ENCODE assay signal across 9 cellular contexts in the genomic region with DNA sequence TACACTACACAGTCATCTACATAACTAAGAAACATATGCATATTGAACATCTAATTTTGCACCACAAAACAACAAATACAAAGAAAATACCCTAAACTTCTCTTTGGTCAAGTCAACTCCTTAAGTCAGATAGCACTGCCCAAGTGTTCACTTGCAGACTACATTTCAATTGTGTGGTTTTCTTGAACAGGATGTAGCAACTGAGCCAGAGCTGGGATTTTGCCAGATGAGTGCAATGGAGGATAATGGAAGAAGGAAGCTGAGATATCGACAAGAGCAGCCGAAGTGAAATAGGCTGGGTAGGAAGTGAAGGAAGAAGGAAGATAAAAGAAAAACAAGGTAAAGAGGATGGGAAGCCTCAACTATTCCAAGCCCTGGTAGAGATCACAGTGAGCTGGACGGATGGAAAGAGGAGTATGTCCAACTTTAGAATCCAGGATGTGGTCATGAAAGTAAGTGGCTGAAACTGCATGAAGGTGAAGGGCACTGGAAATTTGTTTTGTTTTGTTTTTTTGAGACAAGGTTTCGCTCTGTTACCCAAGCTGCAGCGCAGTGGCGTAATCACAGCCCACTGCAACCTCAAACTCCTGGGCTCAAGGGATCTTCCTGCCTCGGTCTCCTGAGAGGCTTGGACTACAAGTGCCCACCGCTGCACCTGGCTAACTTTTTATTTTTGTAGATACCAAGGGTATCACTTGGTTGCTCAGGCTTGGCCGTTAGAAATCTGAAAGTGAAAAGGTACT. TPM values are rescaled to one million over a fixed set of nuclear protein-coding genes. Genes with fewer than 3 reads are reported as not detected.
DNase-seq lines count a peak whose midpoint lies in the region; ATAC-seq and TF ChIP-seq lines count a peak whose summit lies in the region.
"Had no signal": no experiment of that assay in that cellular context is flagged by ENCODE, and none has a peak within 500 bp of the region (broad histone marks: within the 10 kb centered on the region; RNA-seq: fewer than 3 reads in every experiment).

No MANE protein-coding gene starts in this region.

- H3K9me3 ChIP-seq in breast epithelium, result no peaks in the 10 kb centered on the region
- H3K9me3 ChIP-seq in testis, result no peaks in the 10 kb centered on the region
- H3K9me3 ChIP-seq: gastrocnemius medialis had no signal

- H3K36me3 Mint-ChIP-seq in MCF 10A (ENCODE audit: insufficient read depth, unreplicated experiment), result peaks cover 17% of the 10 kb centered on the region

- CTCF ChIA-PET in MCF 10A (lab: Yijun Ruan, JAX), result interaction anchor here (0.6 to 1.3 kb wide), 11 partner anchors 10 to 491 kb away, joined by 3 to 6 read pairs (median 3); no protein-coding TSS in a partner anchor

- peak; percentile 11 for DNase-seq in MCF 10A (ENCODE audit: unreplicated experiment)
- DNase-seq in breast epithelium (ENCODE audit: low spot score in 2 of 2), result no peak
- DNase-seq in cardiac fibroblast (ENCODE audit: low read depth in 2 of 2), result peak; percentile 79 to 86
- peak; percentile 35 for DNase-seq in testis
- no peak for DNase-seq in NCI-H2196 treated with DMSO at 0.1 percent for 48 hours (lab: John Stamatoyannopoulos, UW; ENCODE audit: unreplicated experiment)
- no peak for DNase-seq in NCI-H345 (lab: John Stamatoyannopoulos, UW)
- DNase-seq in midbrain (lab: John Stamatoyannopoulos, UW), result no peak

- intact Hi-C loops in MCF 10A (cut with micrococcal nuclease) (loop anchor here (5.0 kb wide), 2 partner anchors 397 to 1067 kb away; partner anchors contain the start of gene TSC22D1), breast epithelium (cut with DNase I; ENCODE audit: low total_unique reads) (no loop called here), testis (cut with DNase I; ENCODE audit: low total_unique reads) (loop anchor here (10.0 kb wide), 1 partner anchor 499 kb away; no protein-coding TSS in a partner anchor)

- no peak overlapping the region for H3K27ac ChIP-seq in breast epithelium
- H3K27ac ChIP-seq in testis, result no peak overlapping the region

- no peaks in the 10 kb centered on the region for H3K27me3 ChIP-seq in breast epithelium
- no peaks in the 10 kb centered on the region for H3K27me3 ChIP-seq in testis
- H3K27me3 ChIP-seq: gastrocnemius medialis had no signal

- H3K4me1 ChIP-seq in breast epithelium (no peaks in the 10 kb centered on the region), testis (peaks cover 3% of the 10 kb centered on the region)

- 69 to 77% methylated on average over 9 of the region's 9 CpGs for WGBS in testis, 2 donors

- H3K4me3 ChIP-seq in breast epithelium (no peak overlapping the region), cardiac fibroblast (replicated peaks in 1 of 2; ENCODE audit: low read depth in 2 of 2, low read length in 2 of 2) (no peak overlapping the region), testis (no peak overlapping the region)
- H3K4me3 ChIP-seq: gastrocnemius medialis had no signal

- no peaks in the 10 kb centered on the region for H3K4me1 Mint-ChIP-seq in MCF 10A (ENCODE audit: insufficient read depth, unreplicated experiment)

- no TSS peak for BruUV-seq in MCF 10A (replicated peaks; lab: Mats Ljungman, UMichigan)

- H3K27ac Mint-ChIP-seq in MCF 10A (ENCODE audit: low read depth, unreplicated experiment), result no peak overlapping the region

- no peaks in the 10 kb centered on the region for H3K27me3 Mint-ChIP-seq in MCF 10A (ENCODE audit: insufficient read depth, unreplicated experiment)

- POLR2A ChIA-PET in MCF 10A (lab: Yijun Ruan, JAX), result interaction anchor here (0.6 to 1.1 kb wide), 2 partner anchors 11 to 420 kb away, joined by 3 to 4 read pairs; no protein-coding TSS in a partner anchor

- no peak for TF ChIP-seq POLR2A in breast epithelium (IDR thresholded peaks at IDR 0.05)
- no peak for TF ChIP-seq POLR2A in testis (IDR thresholded peaks at IDR 0.05)

- ATAC-seq in HG03354 (IDR thresholded peaks at IDR 0.05; ENCODE audit: poor library complexity, severe bottlenecking, unreplicated experiment), result peak; percentile 72
- ATAC-seq: gastrocnemius medialis had no signal

- TF ChIP-seq CTCF in MCF 10A (IDR thresholded peaks at IDR 0.05; ENCODE audit: unreplicated experiment), result no peak
- no peak for TF ChIP-seq CTCF in breast epithelium (IDR thresholded peaks at IDR 0.05)
- no peak for TF ChIP-seq CTCF in cardiac fibroblast (IDR thresholded peaks at IDR 0.05; ENCODE audit: low read depth, low read length)
- no peak for TF ChIP-seq CTCF in testis (IDR thresholded peaks at IDR 0.05)

- no peak overlapping the region for H3K4me3 Mint-ChIP-seq in MCF 10A (ENCODE audit: unreplicated experiment)

- H3K36me3 ChIP-seq in breast epithelium (no peaks in the 10 kb centered on the region), testis (ENCODE audit: low read depth, missing control alignments) (no peaks in the 10 kb centered on the region)

- no peaks in the 10 kb centered on the region for H3K9me3 Mint-ChIP-seq in MCF 10A (ENCODE audit: unreplicated experiment)

RNA-seq across cellular contexts. Expression of gene NUFIP1, which starts 15.0 kb away (rescaled TPM):
- 9.1 and 9.7 TPM in 2 replicates for total RNA-seq in MCF 10A (2022)
- 1 to 10 TPM; 2.4 to 4.0 (median 3.3) TPM for total RNA-seq in breast epithelium
- 1 to 10 TPM; 7.6 to 8.3 TPM for total RNA-seq in testis
- 7.9 TPM for polyA plus RNA-seq in testis (ENCODE audit: insufficient read depth, low read depth, low replicate concordance)

RNA-seq across cellular contexts. Expression of gene GPALPP1, which starts 15.1 kb away (rescaled TPM):
- 21.0 and 22.5 TPM in 2 replicates for total RNA-seq in MCF 10A (2022)
- 10 to 100 TPM; 22.7 to 36.0 (median 23.3) TPM for total RNA-seq in breast epithelium
- 10 to 100 TPM; 33.8 to 41.3 TPM for total RNA-seq in testis
- polyA plus RNA-seq in testis (ENCODE audit: insufficient read depth, low read depth, low replicate concordance), result 18.3 TPM

Comparison
In these comparisons a context has a peak if more than half of its experiments do, and no peak if none do; other contexts are left out.
1. DNase-seq: peak in MCF 10A (single experiment), cardiac fibroblast (2 of 2) and testis (single experiment); none in breast epithelium (0 of 2), NCI-H2196 treated with DMSO at 0.1 percent for 48 hours (single experiment), NCI-H345 (single experiment) and midbrain (single experiment).